ENCODE assay signal across 13 cellular contexts in genomic region chr12:123142518-123142840, GRCh38. TPM values are rescaled to one million over a fixed set of nuclear protein-coding genes. Genes with fewer than 3 reads are reported as not detected.
A peak's percentile ranks its signal among the peaks of the same experiment; 100 is the strongest.
DNase-seq lines count a peak whose midpoint lies in the region; ATAC-seq and TF ChIP-seq lines count a peak whose summit lies in the region.
"Had no signal": no experiment of that assay in that cellular context is flagged by ENCODE, and none has a peak within 500 bp of the region (broad histone marks: within the 10 kb centered on the region; RNA-seq: fewer than 3 reads in every experiment).

No MANE protein-coding gene starts in this region.

- TF ChIP-seq CTCF in AG10803 (conservative IDR thresholded peaks at IDR 0.05; ENCODE audit: low read length), result no peak
- no peak for TF ChIP-seq CTCF in esophagus squamous epithelium (IDR thresholded peaks at IDR 0.05)
- no peak for TF ChIP-seq CTCF in psoas muscle (IDR thresholded peaks at IDR 0.05)

- H3K36me3 ChIP-seq in esophagus squamous epithelium (no peaks in the 10 kb centered on the region), psoas muscle (ENCODE audit: insufficient read depth in 1 of 2, low read depth in 1 of 2) (no peaks in the 10 kb centered on the region)

- intact Hi-C loops in esophagus squamous epithelium (cut with DNase I), result loop anchor here (10.0 kb wide), 1 partner anchor 98 kb away; no protein-coding TSS in a partner anchor
- intact Hi-C loops in psoas muscle (cut with DNase I), result loop anchor here in 1 of 2 donors (10.0 kb wide), 1 partner anchor 48 kb away; no protein-coding TSS in a partner anchor

- H3K27ac ChIP-seq in esophagus squamous epithelium (peak overlapping the region; percentile 70 to 88 (median 84)), psoas muscle (peak overlapping the region; percentile 48)
- H3K27ac ChIP-seq: KMS-11 had no signal

- H3K27me3 ChIP-seq in esophagus squamous epithelium (no peaks in the 10 kb centered on the region), psoas muscle (ENCODE audit: insufficient read depth in 3 of 3, low read length in 2 of 3) (no peaks in the 10 kb centered on the region)

- WGBS in esophagus squamous epithelium, 2 donors, result 64 to 65% methylated on average over 5 of the region's 5 CpGs
- 82 to 87% (median 83%) methylated on average over 5 of the region's 5 CpGs for WGBS in psoas muscle, 3 donors

- H3K4me3 ChIP-seq in AG10803 (ENCODE audit: low read length) (no peak overlapping the region), esophagus squamous epithelium (no peak overlapping the region), psoas muscle (no peak overlapping the region)

- peak; percentile 67 for DNase-seq in AG10803 (ENCODE audit: low read depth)
- peak; percentile 37 for DNase-seq in NOMO-1 treated with dmso at 0.1 percent for 144 hours (lab: John Stamatoyannopoulos, UW; ENCODE audit: unreplicated experiment)
- DNase-seq in esophagus squamous epithelium (lab: John Stamatoyannopoulos, UW), result no peak
- no peak for DNase-seq in psoas muscle
- DNase-seq in activated gamma-delta T cell treated with Interleukin-2 at 50 U/mL for 16 hours, result no peak
- DNase-seq in inferior parietal cortex (ENCODE audit: extremely low spot score), result no peak
- DNase-seq in anterior cingulate cortex (lab: John Stamatoyannopoulos, UW), result no peak
- DNase-seq in NCI-H345 (lab: John Stamatoyannopoulos, UW), result no peak
- DNase-seq: activated CD4-positive, alpha-beta T cell treated with anti-CD3 and anti-CD28 coated beads, Interleukin-2, amount 50 U/mL, for 4 hours; activated effector memory CD4-positive, alpha-beta T cell treated with Interleukin-2 at 50 U/mL for 16 hours; naive thymus-derived CD8-positive, alpha-beta T cell; NCI-H2029 treated with DMSO at 0.1 percent for 48 hours had no signal

- peaks cover 35 to 54% (median 49%) of the 10 kb centered on the region in 3 donors for H3K4me1 ChIP-seq in esophagus squamous epithelium
- H3K4me1 ChIP-seq in psoas muscle, result peaks cover 25% of the 10 kb centered on the region

- ATAC-seq in psoas muscle, result no peak

- no peak for TF ChIP-seq POLR2A in esophagus squamous epithelium (IDR thresholded peaks at IDR 0.05)

- H3K9me3 ChIP-seq in esophagus squamous epithelium, result no peaks in the 10 kb centered on the region
- no peaks in the 10 kb centered on the region for H3K9me3 ChIP-seq in psoas muscle

RNA-seq across cellular contexts. Expression of gene PITPNM2, which starts 8.4 kb away (rescaled TPM):
- total RNA-seq in esophagus squamous epithelium, result 1 to 10 TPM; 4.2 to 9.1 (median 8.2) TPM
- 1 to 10 TPM; 4.6 to 7.4 (median 5.8) TPM for total RNA-seq in psoas muscle
- 1 to 10 TPM; 2.2 to 3.5 (median 3.0) TPM for polyA plus RNA-seq in psoas muscle

Comparison
In these comparisons a context has a peak if more than half of its experiments do, and no peak if none do; other contexts are left out.
1. DNase-seq: peak in AG10803 (single experiment) and NOMO-1 treated with dmso at 0.1 percent for 144 hours (single experiment); none in esophagus squamous epithelium (single experiment), psoas muscle (0 of 2), activated gamma-delta T cell treated with Interleukin-2 at 50 U/mL for 16 hours (single experiment), inferior parietal cortex (single experiment), anterior cingulate cortex (0 of 58) and NCI-H345 (single experiment).